In genomic region chr9:93095205-93096130, GRCh38 we compare ENCODE assay signal across 1 cellular context.
TF ChIP-seq lines count a peak whose summit lies in the region.

No MANE protein-coding gene starts in this region.

TF ChIP-seq in HepG2, 621 proteins besides CTCF, POLR2A, EP300 and RAD21 (continued from another document):
- TF ChIP-seq SKIL (CRISPR knock-in tag; IDR thresholded peaks at IDR 0.05; ENCODE audit: borderline replicate concordance) (peak; percentile 48; the same call in 1 of the 2 replicates), ZNF558 (CRISPR knock-in tag; IDR thresholded peaks at IDR 0.05; ENCODE audit: borderline replicate concordance) (0 out of 2 replicates have a peak, but pooled peaks have one; percentile 42), ZNF687 (CRISPR knock-in tag; IDR thresholded peaks at IDR 0.05) (peak; percentile 83), GABPB1 (CRISPR knock-in tag; IDR thresholded peaks at IDR 0.05) (peak; percentile 64), ZMYM3 (CRISPR knock-in tag; IDR thresholded peaks at IDR 0.05) (peak; percentile 92), ARNT2 (CRISPR knock-in tag; IDR thresholded peaks at IDR 0.05; ENCODE audit: low read depth) (peak; percentile 57), HOXA3 (CRISPR knock-in tag; IDR thresholded peaks at IDR 0.05) (peak; percentile 32; the same call in 1 of the 2 replicates), POLR2AphosphoS5 (IDR thresholded peaks at IDR 0.05; ENCODE audit: low read depth, low read length) (peak; percentile 58), IKZF4 (CRISPR knock-in tag; IDR thresholded peaks at IDR 0.05; ENCODE audit: borderline replicate concordance, low read depth, not compliant biosample characterization) (no peak), ZMAT3 (CRISPR knock-in tag; conservative IDR thresholded peaks at IDR 0.05) (peak; percentile 80), ZNF546 (CRISPR knock-in tag; conservative IDR thresholded peaks at IDR 0.05) (0 out of 2 replicates have a peak, but pooled peaks have one; percentile 77), ZNF224 (CRISPR knock-in tag; IDR thresholded peaks at IDR 0.05) (peak; percentile 63; the same call in 1 of the 2 replicates)
